Comparison of ENCODE assay signal across 21 cellular contexts in the genomic region with DNA sequence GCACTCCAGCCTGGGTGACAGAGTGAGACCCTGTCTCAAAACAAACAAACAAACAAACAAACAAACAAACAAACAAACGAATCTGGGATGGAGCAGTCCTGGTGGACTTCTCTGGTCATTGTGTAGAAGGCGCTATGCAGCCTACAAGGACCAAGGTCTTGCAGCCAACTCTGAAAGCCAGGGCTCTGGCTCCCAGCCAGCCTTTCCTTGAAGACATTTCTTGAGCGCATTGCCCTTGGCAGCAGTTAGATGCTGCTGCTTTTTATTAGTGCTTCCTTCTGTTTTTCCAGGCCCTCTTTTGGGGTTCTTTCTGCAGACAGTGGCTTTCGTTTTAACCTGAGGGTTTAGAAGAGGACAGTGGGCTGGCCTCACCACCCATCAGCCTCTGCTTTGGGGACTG. TPM values are rescaled to one million over a fixed set of nuclear protein-coding genes. Genes with fewer than 3 reads are reported as not detected.
A peak's percentile ranks its signal among the peaks of the same experiment; 100 is the strongest.
DNase-seq lines count a peak whose midpoint lies in the region; ATAC-seq and TF ChIP-seq lines count a peak whose summit lies in the region.
"Had no signal": no experiment of that assay in that cellular context is flagged by ENCODE, and none has a peak within 500 bp of the region (broad histone marks: within the 10 kb centered on the region; RNA-seq: fewer than 3 reads in every experiment).

No MANE protein-coding gene starts in this region.

- no peak overlapping the region for H3K4me3 Mint-ChIP-seq in CD14-positive monocyte
- H3K4me3 Mint-ChIP-seq: CD4-positive, CD25-positive, alpha-beta regulatory T cell; GM23338 had no signal

- no peaks in the 10 kb centered on the region for H3K4me1 ChIP-seq in adipocyte (ENCODE audit: control insufficient read depth, insufficient read depth, low read length)
- no peaks in the 10 kb centered on the region for H3K4me1 ChIP-seq in aorta (ENCODE audit: control insufficient read depth in 1 of 2, insufficient read depth in 2 of 2, low read length in 2 of 2)
- H3K4me1 ChIP-seq: SJSA1 had no signal

- peak overlapping the region in 1 of 7 donors; percentile 54 for H3K27ac Mint-ChIP-seq in CD14-positive monocyte
- H3K27ac Mint-ChIP-seq: GM23338 had no signal

- TF ChIP-seq CTCF in fibroblast of the aortic adventitia (IDR thresholded peaks at IDR 0.05; ENCODE audit: insufficient read depth, low read length) = no peak
- TF ChIP-seq CTCF in CD14-positive monocyte (IDR thresholded peaks at IDR 0.05) = no peak
- TF ChIP-seq CTCF in WERI-Rb-1 (IDR thresholded peaks at IDR 0.05; ENCODE audit: low read depth, low read length) = no peak

- H3K9me3 Mint-ChIP-seq in CD14-positive monocyte = peaks cover 0 to 3% (median 0%) of the 10 kb centered on the region in 7 donors
- H3K9me3 Mint-ChIP-seq: GM23338 had no signal

- peaks cover 30% of the 10 kb centered on the region for H3K27me3 ChIP-seq in adipocyte (replicated peaks; ENCODE audit: control insufficient read depth, insufficient read depth, low read length)
- no peaks in the 10 kb centered on the region for H3K27me3 ChIP-seq in aorta (ENCODE audit: control insufficient read depth in 1 of 2, insufficient read depth in 2 of 2, low read length in 1 of 2)
- H3K27me3 ChIP-seq in WERI-Rb-1 (ENCODE audit: insufficient read depth, low read depth, severe bottlenecking) = no peaks in the 10 kb centered on the region
- H3K27me3 ChIP-seq: SJSA1 had no signal

- H3K36me3 Mint-ChIP-seq in CD14-positive monocyte = no peaks in the 10 kb centered on the region
- H3K36me3 Mint-ChIP-seq: CD4-positive, CD25-positive, alpha-beta regulatory T cell had no signal

- H3K27me3 Mint-ChIP-seq in CD14-positive monocyte (ENCODE audit: low read depth in 3 of 3) = peaks cover 16 to 35% (median 30%) of the 10 kb centered on the region in 3 donors

- DNase-seq in left cardiac atrium (peak; percentile 40), left ventricle myocardium superior (no peak), adipocyte (ENCODE audit: low read depth) (peak; percentile 16), fibroblast of the aortic adventitia (ENCODE audit: low read depth) (peak; percentile 59), aorta (peak; percentile 56 to 82), CD14-positive monocyte (ENCODE audit: low spot score) (no peak), WERI-Rb-1 (no peak)
- DNase-seq: AML-193; Caco-2; CD4-positive, CD25-positive, alpha-beta regulatory T cell; DMS53; KG1; NCI-H1048; NCI-H1436 treated with DMSO at 0.1 percent for 48 hours; NCI-H2081; NCI-H774; PC-9 had no signal

- H3K4me3 ChIP-seq in adipocyte (ENCODE audit: low read length) (no peak overlapping the region), fibroblast of the aortic adventitia (ENCODE audit: low read depth, low read length) (no peak overlapping the region), aorta (ENCODE audit: low read length in 2 of 2) (no peak overlapping the region), WERI-Rb-1 (ENCODE audit: low read depth, low read length) (no peak overlapping the region)
- H3K4me3 ChIP-seq: GM23338, PC-9, SJSA1 had no signal

- H3K27ac ChIP-seq in aorta (ENCODE audit: low read depth in 1 of 2, low read length in 2 of 2) (no peak overlapping the region), WERI-Rb-1 (no peak overlapping the region)
- H3K27ac ChIP-seq: PC-9, SJSA1 had no signal

- intact Hi-C loops in left cardiac atrium (cut with DNase I) = no loop called here
- intact Hi-C loops in left ventricle myocardium superior (cut with micrococcal nuclease) = no loop called here
- intact Hi-C loops in aorta (cut with DNase I) = no loop called here
- intact Hi-C loops in CD14-positive monocyte (cut with micrococcal nuclease) = no loop called here

- peaks cover 10% of the 10 kb centered on the region for H3K4me1 Mint-ChIP-seq in CD14-positive monocyte
- H3K4me1 Mint-ChIP-seq: CD4-positive, CD25-positive, alpha-beta regulatory T cell had no signal

- H3K9ac ChIP-seq in adipocyte (ENCODE audit: low read length) = no peak overlapping the region

- H3K36me3 ChIP-seq in adipocyte (ENCODE audit: control insufficient read depth, insufficient read depth, low read length, severe bottlenecking) (no peaks in the 10 kb centered on the region), aorta (ENCODE audit: control insufficient read depth in 1 of 2, insufficient read depth in 2 of 2, low read length in 1 of 2) (no peaks in the 10 kb centered on the region), WERI-Rb-1 (no peaks in the 10 kb centered on the region)
- H3K36me3 ChIP-seq: SJSA1 had no signal

- no peak for ATAC-seq in left cardiac atrium
- ATAC-seq in left ventricle myocardium superior = no peak
- ATAC-seq in aorta (ENCODE audit: low FRiP score) = no peak
- no peak for ATAC-seq in HG02852 (IDR thresholded peaks at IDR 0.05; ENCODE audit: unreplicated experiment)
- ATAC-seq: GM23338, HCT116 had no signal

- WGBS in aorta, 2 donors = 3 to 10% methylated on average over 4 of the region's 4 CpGs

- H3K9me3 ChIP-seq in adipocyte (ENCODE audit: control insufficient read depth, low read length) (no peaks in the 10 kb centered on the region), aorta (ENCODE audit: control insufficient read depth, low read length) (no peaks in the 10 kb centered on the region), WERI-Rb-1 (ENCODE audit: severe bottlenecking) (no peaks in the 10 kb centered on the region)
- H3K9me3 ChIP-seq: Caco-2, SJSA1 had no signal

RNA-seq across cellular contexts. Expression of gene CCDC177, which starts 20.2 kb away (rescaled TPM):
- total RNA-seq in left cardiac atrium (not detected), left ventricle myocardium superior (not detected), fibroblast of the aortic adventitia (ENCODE audit: low replicate concordance) (not detected in 2 replicates), aorta (not detected)
- polyA plus RNA-seq in aorta (not detected), CD14-positive monocyte (not detected)
- total RNA-seq: CD4-positive, CD25-positive, alpha-beta regulatory T cell; PC-9; SJSA1 had no signal
- polyA plus RNA-seq: CD4-positive, CD25-positive, alpha-beta regulatory T cell had no signal

RNA-seq across cellular contexts. Expression of gene SUSD6, which starts 56.9 kb away (rescaled TPM):
- total RNA-seq in left cardiac atrium = 10 to 100 TPM; 21.8 to 28.1 TPM
- 21.4 TPM for total RNA-seq in left ventricle myocardium superior
- total RNA-seq in fibroblast of the aortic adventitia (ENCODE audit: low replicate concordance) = 8.0 and 14.3 TPM in 2 replicates
- 10 to 100 TPM; 51.3 to 59.9 TPM for total RNA-seq in aorta
- 10 to 100 TPM in 1 of 2 donors, 1 to 10 TPM in 1; 7.4 to 16.1 TPM for polyA plus RNA-seq in aorta
- polyA plus RNA-seq in CD14-positive monocyte = 10 to 100 TPM; 17.3 to 30.1 TPM

Comparison
In these comparisons a context has a peak if more than half of its experiments do, and no peak if none do; other contexts are left out.
1. DNase-seq: peak in left cardiac atrium (single experiment), adipocyte (single experiment), fibroblast of the aortic adventitia (single experiment) and aorta (2 of 2); none in left ventricle myocardium superior (single experiment), CD14-positive monocyte (single experiment) and WERI-Rb-1 (single experiment).